15 cellular contexts compared by ENCODE assay signal in genomic region chr16:35562471-35562870, GRCh38.
DNase-seq lines count a peak whose midpoint lies in the region; ATAC-seq and TF ChIP-seq lines count a peak whose summit lies in the region.
"Had no signal": no experiment of that assay in that cellular context is flagged by ENCODE, and none has a peak within 500 bp of the region (broad histone marks: within the 10 kb centered on the region; RNA-seq: fewer than 3 reads in every experiment).

No MANE protein-coding gene starts in this region.

- H3K27ac ChIP-seq in KOPT-K1 (ENCODE audit: low read depth, low read length, poor library complexity, severe bottlenecking) (peak overlapping the region; percentile 87), esophagus squamous epithelium (peak overlapping the region in 3 of 4 donors; percentile 4 to 38 (median 29))
- H3K27ac ChIP-seq: BLaER1 treated with 17β-estradiol and CSF1 and Interleukin-3, amounts not matched to agents 10 nM and 100 nM; GM23248 had no signal

- TF ChIP-seq CTCF in esophagus squamous epithelium (IDR thresholded peaks at IDR 0.05): no peak

- TF ChIP-seq POLR2A in esophagus squamous epithelium (IDR thresholded peaks at IDR 0.05): no peak

- intact Hi-C loops in esophagus squamous epithelium (cut with DNase I): no loop called here

- no peak for ATAC-seq in HG02981 (IDR thresholded peaks at IDR 0.05; ENCODE audit: unreplicated experiment)

- WGBS in esophagus squamous epithelium, 2 donors: 17 to 21% methylated on average over 1 of the region's 1 CpG

- no peaks in the 10 kb centered on the region for H3K36me3 ChIP-seq in KOPT-K1 (ENCODE audit: insufficient read depth, low read length)
- no peaks in the 10 kb centered on the region for H3K36me3 ChIP-seq in esophagus squamous epithelium
- H3K36me3 ChIP-seq: BLaER1 treated with 17β-estradiol and CSF1 and Interleukin-3, amounts not matched to agents 10 nM and 100 nM had no signal

- H3K4me3 ChIP-seq in esophagus squamous epithelium: no peak overlapping the region
- H3K4me3 ChIP-seq: BLaER1 treated with 17β-estradiol and CSF1 and Interleukin-3, amounts not matched to agents 10 nM and 100 nM; GM23248 had no signal

- DNase-seq in COLO829 (ENCODE audit: low spot score) (peak; percentile 81), RPMI8226 (peak; percentile 12), esophagus squamous epithelium (lab: John Stamatoyannopoulos, UW) (no peak), 8988T (no peak), NOMO-1 treated with dmso at 0.1 percent for 144 hours (lab: John Stamatoyannopoulos, UW; ENCODE audit: unreplicated experiment) (no peak)
- DNase-seq in activated naive CD4-positive, alpha-beta T cell (lab: John Stamatoyannopoulos, UW): no peak
- DNase-seq: ACHN; Calu3; CD4-positive, CD25-positive, alpha-beta regulatory T cell; DMS 273 treated with DMSO at 0.1 percent for 48 hours; GM23248; H7 had no signal

- H3K9me3 ChIP-seq in KOPT-K1 (ENCODE audit: insufficient read depth, low read length, poor library complexity, severe bottlenecking) (peaks cover 71% of the 10 kb centered on the region), esophagus squamous epithelium (no peaks in the 10 kb centered on the region)
- H3K9me3 ChIP-seq: BLaER1 treated with 17β-estradiol and CSF1 and Interleukin-3, amounts not matched to agents 10 nM and 100 nM had no signal

- H3K27me3 ChIP-seq in esophagus squamous epithelium: no peaks in the 10 kb centered on the region
- H3K27me3 ChIP-seq: BLaER1 treated with 17β-estradiol and CSF1 and Interleukin-3, amounts not matched to agents 10 nM and 100 nM had no signal

- H3K4me1 ChIP-seq in esophagus squamous epithelium: peaks cover 0 to 22% (median 0%) of the 10 kb centered on the region in 3 donors

Comparison
In these comparisons a context has a peak if more than half of its experiments do, and no peak if none do; other contexts are left out.
1. DNase-seq: peak in COLO829 (single experiment) and RPMI8226 (single experiment); none in esophagus squamous epithelium (single experiment), 8988T (single experiment), activated naive CD4-positive, alpha-beta T cell (0 of 4) and NOMO-1 treated with dmso at 0.1 percent for 144 hours (single experiment).